Comparison of ENCODE assay signal across 15 cellular contexts in genomic region chr7:90768301-90768700, GRCh38.
"Had no signal": no experiment of that assay in that cellular context is flagged by ENCODE, and none has a peak within 500 bp of the region (broad histone marks: within the 10 kb centered on the region; RNA-seq: fewer than 3 reads in every experiment).

No MANE protein-coding gene starts in this region.

- H3K4me1 ChIP-seq: gastroesophageal sphincter, vagina had no signal

- H3K4me3 ChIP-seq: gastroesophageal sphincter, ovary, skin epidermis, tibial artery, vagina had no signal

- H3K27me3 ChIP-seq: gastroesophageal sphincter, ovary, tibial artery, vagina had no signal

- H3K36me3 ChIP-seq: gastroesophageal sphincter, ovary, tibial artery, vagina had no signal

- H3K27ac Mint-ChIP-seq: activated naive CD4-positive, alpha-beta T cell treated with anti-CD3 and anti-CD28 coated beads, Interleukin-2, amount 50 U/mL, for 24 hours had no signal

- H3K27ac ChIP-seq: gastroesophageal sphincter, ovary, skin epidermis, tibial artery, vagina had no signal

- FAIRE-seq: TTC549 had no signal

- H3K4me1 Mint-ChIP-seq: activated naive CD4-positive, alpha-beta T cell treated with anti-CD3 and anti-CD28 coated beads, Interleukin-2, amount 50 U/mL, for 24 hours; central memory CD8-positive, alpha-beta T cell had no signal

- DNase-seq: activated CD4-positive, alpha-beta T cell treated with anti-CD3 and anti-CD28 coated beads, Interleukin-2, amount 50 U/mL, for 4 hours; activated effector memory CD4-positive, alpha-beta T cell treated with Interleukin-2 at 50 U/mL for 16 hours; activated T-cell treated with anti-CD3 and anti-CD28 coated beads, Interleukin-2, amount 50 U/mL, for 1 hour; effector memory CD4-positive, alpha-beta T cell; ovary; T-helper 2 cell; tibial artery had no signal

- H3K36me3 Mint-ChIP-seq: activated naive CD4-positive, alpha-beta T cell treated with anti-CD3 and anti-CD28 coated beads, Interleukin-2, amount 50 U/mL, for 24 hours had no signal

- ATAC-seq: activated CD4-positive, CD25-positive, alpha-beta regulatory T cell treated with anti-CD3 and anti-CD28 coated beads, Interleukin-2, amount 50 U/mL, for 24 hours; gastroesophageal sphincter had no signal

- H3K4me3 Mint-ChIP-seq: activated naive CD4-positive, alpha-beta T cell treated with anti-CD3 and anti-CD28 coated beads, Interleukin-2, amount 50 U/mL, for 24 hours; central memory CD8-positive, alpha-beta T cell; neural crest cell had no signal

- H3K27me3 Mint-ChIP-seq: activated naive CD4-positive, alpha-beta T cell treated with anti-CD3 and anti-CD28 coated beads, Interleukin-2, amount 50 U/mL, for 24 hours; central memory CD8-positive, alpha-beta T cell had no signal

- H3K9me3 ChIP-seq: gastroesophageal sphincter, ovary, tibial artery, vagina had no signal
